In the genomic region with DNA sequence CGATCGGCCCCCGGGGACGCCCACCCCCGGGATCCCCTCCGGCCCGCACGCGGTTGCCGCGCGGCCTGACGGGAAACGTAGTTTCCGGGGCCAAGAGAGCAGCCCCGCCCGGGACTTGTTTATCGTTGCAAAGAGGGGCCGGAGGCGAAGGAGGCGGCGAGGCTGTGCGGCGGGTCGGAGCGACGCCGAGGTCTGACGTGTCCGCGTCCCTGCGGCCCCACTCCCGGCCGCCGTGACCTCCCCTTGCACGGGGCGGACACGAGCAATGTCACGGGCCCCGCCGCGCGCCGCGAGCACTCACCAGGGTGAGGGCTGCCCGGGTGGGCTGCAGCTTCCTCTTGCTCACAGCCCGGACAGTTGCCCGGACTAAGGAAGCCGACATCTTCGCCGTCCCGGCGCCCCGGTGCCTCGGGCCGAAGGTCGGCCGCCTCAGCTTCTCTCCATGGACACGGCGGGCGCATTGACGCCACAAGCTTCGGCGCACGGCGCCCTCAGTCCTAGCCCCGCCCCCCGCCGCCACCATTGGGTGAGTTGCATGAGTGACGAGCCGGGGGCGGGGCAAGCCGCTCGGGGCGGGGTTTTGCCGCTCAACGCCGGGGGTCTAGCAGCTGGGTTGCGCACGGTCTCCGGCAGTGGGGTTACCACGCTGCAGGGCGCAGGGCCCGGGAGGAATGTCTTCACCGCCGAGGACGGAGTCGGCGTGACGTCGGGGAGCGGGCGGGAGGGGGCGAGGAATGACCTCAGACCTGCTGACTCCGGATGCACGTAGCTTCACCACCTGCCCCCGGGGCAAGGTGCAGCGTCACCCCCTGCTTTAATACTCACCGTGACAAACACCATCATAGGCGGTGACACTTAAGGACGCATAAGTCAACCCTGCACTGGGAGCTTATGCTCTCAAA, we compare ENCODE assay signal across 8 cellular contexts. TPM values are rescaled to one million over a fixed set of nuclear protein-coding genes. Genes with fewer than 3 reads are reported as not detected.
A peak's percentile ranks its signal among the peaks of the same experiment; 100 is the strongest.
DNase-seq lines count a peak whose midpoint lies in the region; ATAC-seq, FAIRE-seq and TF ChIP-seq lines count a peak whose summit lies in the region.

A gene (minus strand): TSS at position 462 of the 902 bp plus-strand sequence. CDS start 80 bp downstream, at position 382.

- H3K4me3 ChIP-seq in OCI-LY1 (ENCODE audit: low read depth, low read length, poor library complexity, severe bottlenecking) (peak within 1 kb of the TSS; percentile 79), endothelial cell of umbilical vein (replicated peaks in 1 of 3; ENCODE audit: insufficient read depth in 1 of 3, low read depth in 1 of 3, low read length in 3 of 3) (peak within 1 kb of the TSS; percentile 47 to 84 (median 76))

- peak within 1 kb of the TSS; percentile 76 for H3K9ac ChIP-seq in OCI-LY1 (ENCODE audit: low read length)
- H3K9ac ChIP-seq in endothelial cell of umbilical vein (replicated peaks; ENCODE audit: extremely low read depth, insufficient read depth, low read length): peak within 1 kb of the TSS; percentile 77

- H3K4me1 ChIP-seq in OCI-LY1 (ENCODE audit: insufficient read depth, low read length, severe bottlenecking) (peaks cover 55% of the 10 kb centered on the region), endothelial cell of umbilical vein (ENCODE audit: control insufficient read depth, extremely low read depth, insufficient read depth, low read length) (peaks cover 11% of the 10 kb centered on the region)

- DNase-seq in DMS 273 (lab: John Stamatoyannopoulos, UW; ENCODE audit: unreplicated experiment): peak; percentile 97
- peak; percentile 90 for DNase-seq in HuH-7 (ENCODE audit: low spot score)
- DNase-seq in activated T-cell treated with anti-CD3 and anti-CD28 coated beads for 1 hour (ENCODE audit: low read depth): peak; percentile 99
- DNase-seq in endothelial cell of umbilical vein (ENCODE audit: low read depth, low spot score): peak; percentile 90
- DNase-seq in middle frontal gyrus (ENCODE audit: extremely low spot score, low spot score): peak; percentile 94
- peak; percentile 99 for DNase-seq in stimulated activated CD8-positive, alpha-beta memory T cell treated with anti-CD3 and anti-CD28 coated beads, Interleukin-2, amount 100 ng/mL, for 48 hours (ENCODE audit: low read depth in 2 of 2)

- H3K36me3 ChIP-seq in OCI-LY1 (ENCODE audit: insufficient read depth, low read length) (peaks cover 20% of the 10 kb centered on the region; the same call in 1 of the 2 replicates), endothelial cell of umbilical vein (ENCODE audit: control insufficient read depth in 2 of 2, extremely low read depth in 1 of 2, insufficient read depth in 2 of 2, low read length in 2 of 2) (no peaks in the 10 kb centered on the region)

- H3F3A ChIP-seq in OCI-LY1 (ENCODE audit: insufficient read depth, low read length): no peaks in the 10 kb centered on the region

- POLR2A ChIA-PET in endothelial cell of umbilical vein (lab: Charles Lee): interaction anchor here (0.7 kb wide), 1 partner anchor 66 kb away, joined by 3 read pairs; no protein-coding TSS in a partner anchor

- CTCF ChIA-PET in endothelial cell of umbilical vein (lab: Charles Lee): interaction anchor here (1.0 kb wide), 1 partner anchor 80 kb away, joined by 4 read pairs; no protein-coding TSS in a partner anchor

- H3K79me2 ChIP-seq in OCI-LY1 (ENCODE audit: insufficient read depth, low read length): peaks cover 43% of the 10 kb centered on the region
- H3K79me2 ChIP-seq in endothelial cell of umbilical vein (ENCODE audit: control insufficient read depth, insufficient read depth, low read length): peaks cover 36% of the 10 kb centered on the region

- H3K27ac ChIP-seq in OCI-LY1 (ENCODE audit: low read depth, low read length, poor library complexity, severe bottlenecking): peak within 1 kb of the TSS; percentile 67
- H3K27ac ChIP-seq in endothelial cell of umbilical vein (ENCODE audit: insufficient read depth, low read depth, low read length): peak within 1 kb of the TSS; percentile 88

- H3K9me1 ChIP-seq in endothelial cell of umbilical vein (replicated peaks; ENCODE audit: control insufficient read depth, extremely low read depth, insufficient read depth, low read length): no peaks in the 10 kb centered on the region

- dilution Hi-C loops in endothelial cell of umbilical vein (cut with MboI; ENCODE audit: extremely low pct_ligation_motif_present, low sequenced_read_pairs): no loop called here

- H4K20me1 ChIP-seq in OCI-LY1 (ENCODE audit: insufficient read depth, low read length): no peaks in the 10 kb centered on the region
- no peaks in the 10 kb centered on the region for H4K20me1 ChIP-seq in endothelial cell of umbilical vein (replicated peaks; ENCODE audit: control insufficient read depth, extremely low read depth, insufficient read depth, low read length)

- BruUV-seq in endothelial cell of umbilical vein (replicated peaks; lab: Mats Ljungman, UMichigan): no TSS peak

- peak; percentile 83 for TF ChIP-seq POLR2A in endothelial cell of umbilical vein (IDR thresholded peaks at IDR 0.05; ENCODE audit: low read depth, low read length)

- peak; percentile 78 for ATAC-seq in GM21526 (IDR thresholded peaks at IDR 0.05; ENCODE audit: low FRiP score, unreplicated experiment)

- no peaks in the 10 kb centered on the region for H3K9me3 ChIP-seq in OCI-LY1 (ENCODE audit: low read length)
- H3K9me3 ChIP-seq in endothelial cell of umbilical vein (replicated peaks; ENCODE audit: control insufficient read depth, insufficient read depth, low read length): no peaks in the 10 kb centered on the region

- FAIRE-seq in endothelial cell of umbilical vein (lab: Jason Lieb, UNC): peak; percentile 76

- no peak within 1 kb of the TSS for H2AFZ ChIP-seq in OCI-LY1 (ENCODE audit: low read length)
- H2AFZ ChIP-seq in endothelial cell of umbilical vein (ENCODE audit: low read depth, low read length): peak within 1 kb of the TSS; percentile 78

- H3K27me3 ChIP-seq in OCI-LY1 (ENCODE audit: insufficient read depth, low read length) (no peaks in the 10 kb centered on the region), endothelial cell of umbilical vein (ENCODE audit: control insufficient read depth in 2 of 2, insufficient read depth in 2 of 2, low read length in 2 of 2) (no peaks in the 10 kb centered on the region)

- TF ChIP-seq CTCF in OCI-LY1 (IDR thresholded peaks at IDR 0.05; ENCODE audit: low read length) (no peak), endothelial cell of umbilical vein (IDR thresholded peaks at IDR 0.05; ENCODE audit: extremely low read depth in 1 of 2, insufficient read depth in 1 of 2, low read depth in 1 of 2, low read length in 2 of 2) (no peak)

- peak within 1 kb of the TSS; percentile 88 for H3K4me2 ChIP-seq in OCI-LY1 (ENCODE audit: low read length)
- peak within 1 kb of the TSS; percentile 86 for H3K4me2 ChIP-seq in endothelial cell of umbilical vein (ENCODE audit: insufficient read depth, low read length)

- no peaks in the 10 kb centered on the region for H3K9me2 ChIP-seq in OCI-LY1 (ENCODE audit: low read depth, low read length)

- intact Hi-C loops in endothelial cell of umbilical vein (cut with micrococcal nuclease): loop anchor here (1.0 to 5.0 kb wide), 4 partner anchors 72 to 665 kb away; a partner anchor contains a TSS

TF ChIP-seq in endothelial cell of umbilical vein, 7 proteins besides CTCF, POLR2A, EP300 and RAD21:
- TF ChIP-seq POLR2AphosphoS5 (IDR thresholded peaks at IDR 0.05; ENCODE audit: insufficient read depth, low read depth, low read length) (peak; percentile 78), JUN (IDR thresholded peaks at IDR 0.05; ENCODE audit: borderline replicate concordance, insufficient read depth, insufficient read length, low read depth) (no peak), FOS (IDR thresholded peaks at IDR 0.05; ENCODE audit: borderline replicate concordance, insufficient read depth, low read length) (no peak), GATA2 (IDR thresholded peaks at IDR 0.05; ENCODE audit: insufficient read depth, insufficient read length, low read depth, low read length) (no peak), EZH2 (IDR thresholded peaks at IDR 0.05; ENCODE audit: borderline replicate concordance, low read depth, low read length, severe bottlenecking) (no peak), MYC (IDR thresholded peaks at IDR 0.05; ENCODE audit: low read depth, low read length) (peak; percentile 81)
- TF ChIP-seq, protein P1, sequence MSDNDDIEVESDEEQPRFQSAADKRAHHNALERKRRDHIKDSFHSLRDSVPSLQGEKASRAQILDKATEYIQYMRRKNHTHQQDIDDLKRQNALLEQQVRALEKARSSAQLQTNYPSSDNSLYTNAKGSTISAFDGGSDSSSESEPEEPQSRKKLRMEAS (IDR thresholded peaks at IDR 0.05; ENCODE audit: insufficient read depth, insufficient read length): peak; percentile 5

RNA-seq across cellular contexts. Expression of the gene that starts here (rescaled TPM):
- 20.6 and 22.2 TPM in 2 replicates for total RNA-seq in endothelial cell of umbilical vein
- polyA plus RNA-seq in endothelial cell of umbilical vein: 11.7 and 14.2 TPM in 2 replicates
- polyA plus RNA-seq in endothelial cell of umbilical vein (2011; cell fraction: cytosol; rRNA removed): 14.8 and 15.2 TPM in 2 replicates
- polyA plus RNA-seq in endothelial cell of umbilical vein (2011; cell fraction: nucleus; rRNA removed): 10.0 and 10.7 TPM in 2 replicates
- polyA plus RNA-seq in endothelial cell of umbilical vein (2012): 22.0 and 28.1 TPM in 2 replicates
- polyA minus RNA-seq in endothelial cell of umbilical vein: 12.9 and 14.6 TPM in 2 replicates
- 16.0 TPM for polyA minus RNA-seq in endothelial cell of umbilical vein (2011; cell fraction: cytosol; rRNA and poly(A)+ RNA removed)
- polyA minus RNA-seq in endothelial cell of umbilical vein (2011; cell fraction: nucleus; rRNA and poly(A)+ RNA removed): 7.9 and 11.8 TPM in 2 replicates

Comparison
In these comparisons a context has a peak if more than half of its experiments do, and no peak if none do; other contexts are left out.
1. Peak in every context shown above with its lines: DNase-seq, ATAC-seq, H3K4me3 ChIP-seq and H3K27ac ChIP-seq.